ENCODE assay signal across 1 cellular context in the genomic region with DNA sequence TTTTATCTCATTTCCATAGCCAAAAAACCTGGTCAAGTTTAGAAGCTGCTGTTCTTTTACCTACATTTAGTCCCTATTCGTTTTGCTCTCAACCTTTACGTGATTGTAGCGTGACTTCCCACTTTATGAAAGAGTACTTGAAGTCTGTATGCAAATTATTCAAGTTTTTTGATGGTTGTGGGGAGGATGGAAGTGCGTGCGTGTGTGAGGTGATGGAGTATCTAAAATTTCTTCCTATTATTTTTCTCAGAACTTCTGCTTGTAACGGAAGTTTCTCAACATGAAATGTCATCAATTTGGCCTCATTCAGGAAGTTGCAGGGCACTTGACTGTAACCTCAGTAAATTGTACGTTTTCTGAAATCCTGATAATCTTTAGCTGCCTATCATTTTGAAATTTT.
TF ChIP-seq lines count a peak whose summit lies in the region.

No MANE protein-coding gene starts in this region.

TF ChIP-seq in GM12878, 131 proteins besides CTCF, POLR2A, EP300 and RAD21 (continued from another document):
- TF ChIP-seq, protein P1, sequence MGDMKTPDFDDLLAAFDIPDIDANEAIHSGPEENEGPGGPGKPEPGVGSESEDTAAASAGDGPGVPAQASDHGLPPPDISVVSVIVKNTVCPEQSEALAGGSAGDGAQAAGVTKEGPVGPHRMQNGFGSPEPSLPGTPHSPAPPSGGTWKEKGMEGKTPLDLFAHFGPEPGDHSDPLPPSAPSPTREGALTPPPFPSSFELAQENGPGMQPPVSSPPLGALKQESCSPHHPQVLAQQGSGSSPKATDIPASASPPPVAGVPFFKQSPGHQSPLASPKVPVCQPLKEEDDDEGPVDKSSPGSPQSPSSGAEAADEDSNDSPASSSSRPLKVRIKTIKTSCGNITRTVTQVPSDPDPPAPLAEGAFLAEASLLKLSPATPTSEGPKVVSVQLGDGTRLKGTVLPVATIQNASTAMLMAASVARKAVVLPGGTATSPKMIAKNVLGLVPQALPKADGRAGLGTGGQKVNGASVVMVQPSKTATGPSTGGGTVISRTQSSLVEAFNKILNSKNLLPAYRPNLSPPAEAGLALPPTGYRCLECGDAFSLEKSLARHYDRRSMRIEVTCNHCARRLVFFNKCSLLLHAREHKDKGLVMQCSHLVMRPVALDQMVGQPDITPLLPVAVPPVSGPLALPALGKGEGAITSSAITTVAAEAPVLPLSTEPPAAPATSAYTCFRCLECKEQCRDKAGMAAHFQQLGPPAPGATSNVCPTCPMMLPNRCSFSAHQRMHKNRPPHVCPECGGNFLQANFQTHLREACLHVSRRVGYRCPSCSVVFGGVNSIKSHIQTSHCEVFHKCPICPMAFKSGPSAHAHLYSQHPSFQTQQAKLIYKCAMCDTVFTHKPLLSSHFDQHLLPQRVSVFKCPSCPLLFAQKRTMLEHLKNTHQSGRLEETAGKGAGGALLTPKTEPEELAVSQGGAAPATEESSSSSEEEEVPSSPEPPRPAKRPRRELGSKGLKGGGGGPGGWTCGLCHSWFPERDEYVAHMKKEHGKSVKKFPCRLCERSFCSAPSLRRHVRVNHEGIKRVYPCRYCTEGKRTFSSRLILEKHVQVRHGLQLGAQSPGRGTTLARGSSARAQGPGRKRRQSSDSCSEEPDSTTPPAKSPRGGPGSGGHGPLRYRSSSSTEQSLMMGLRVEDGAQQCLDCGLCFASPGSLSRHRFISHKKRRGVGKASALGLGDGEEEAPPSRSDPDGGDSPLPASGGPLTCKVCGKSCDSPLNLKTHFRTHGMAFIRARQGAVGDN (IDR thresholded peaks at IDR 0.05) = 0 out of 2 replicates have a peak, but pooled peaks have one; percentile 12
- TF ChIP-seq MEF2A (IDR thresholded peaks at IDR 0.05; ENCODE audit: insufficient read depth, low read depth, low read length) (peak; percentile 35; the same call in 1 of the 2 replicates), NFIC (IDR thresholded peaks at IDR 0.05; ENCODE audit: low read depth, low read length) (peak; percentile 85), CREB1 (IDR thresholded peaks at IDR 0.05; ENCODE audit: low read depth) (peak; percentile 26; the same call in 1 of the 2 replicates), BHLHE40 (IDR thresholded peaks at IDR 0.05; ENCODE audit: borderline replicate concordance in 1 of 2, low read depth in 2 of 2, low read length in 1 of 2) (peak in 1 of 2 experiments; percentile 35; a peak in 1 of 4 replicates), CREM (IDR thresholded peaks at IDR 0.05; ENCODE audit: low read depth) (peak; percentile 58), GABPA (IDR thresholded peaks at IDR 0.05; ENCODE audit: low read depth) (0 out of 2 replicates have a peak, but pooled peaks have one; percentile 25), RBBP5 (conservative IDR thresholded peaks at IDR 0.05) (no peak)
- TF ChIP-seq, protein P2, sequence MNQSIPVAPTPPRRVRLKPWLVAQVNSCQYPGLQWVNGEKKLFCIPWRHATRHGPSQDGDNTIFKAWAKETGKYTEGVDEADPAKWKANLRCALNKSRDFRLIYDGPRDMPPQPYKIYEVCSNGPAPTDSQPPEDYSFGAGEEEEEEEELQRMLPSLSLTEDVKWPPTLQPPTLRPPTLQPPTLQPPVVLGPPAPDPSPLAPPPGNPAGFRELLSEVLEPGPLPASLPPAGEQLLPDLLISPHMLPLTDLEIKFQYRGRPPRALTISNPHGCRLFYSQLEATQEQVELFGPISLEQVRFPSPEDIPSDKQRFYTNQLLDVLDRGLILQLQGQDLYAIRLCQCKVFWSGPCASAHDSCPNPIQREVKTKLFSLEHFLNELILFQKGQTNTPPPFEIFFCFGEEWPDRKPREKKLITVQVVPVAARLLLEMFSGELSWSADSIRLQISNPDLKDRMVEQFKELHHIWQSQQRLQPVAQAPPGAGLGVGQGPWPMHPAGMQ (IDR thresholded peaks at IDR 0.05; ENCODE audit: borderline replicate concordance) = no peak
TF ChIP-seq in GM12878: peak in this region for 16.
